ENCODE assay signal across 1 cellular context in the genomic region with DNA sequence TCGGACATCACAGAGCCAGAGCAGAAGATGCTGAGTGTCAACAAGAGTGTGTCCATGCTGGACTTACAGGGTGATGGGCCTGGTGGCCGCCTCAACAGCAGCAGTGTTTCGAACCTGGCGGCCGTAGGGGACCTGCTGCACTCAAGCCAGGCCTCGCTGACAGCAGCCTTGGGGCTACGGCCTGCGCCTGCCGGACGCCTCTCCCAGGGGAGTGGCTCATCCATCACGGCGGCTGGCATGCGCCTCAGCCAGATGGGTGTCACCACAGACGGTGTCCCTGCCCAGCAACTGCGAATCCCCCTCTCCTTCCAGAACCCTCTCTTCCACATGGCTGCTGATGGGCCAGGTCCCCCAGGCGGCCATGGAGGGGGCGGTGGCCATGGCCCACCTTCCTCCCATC.
TF ChIP-seq lines count a peak whose summit lies in the region.

No MANE protein-coding gene starts in this region.

TF ChIP-seq in IMR-90, 13 proteins besides CTCF, POLR2A, EP300 and RAD21:
- no peak for TF ChIP-seq CHD1 (IDR thresholded peaks at IDR 0.05; ENCODE audit: low read depth, low read length)
- TF ChIP-seq, protein P1, sequence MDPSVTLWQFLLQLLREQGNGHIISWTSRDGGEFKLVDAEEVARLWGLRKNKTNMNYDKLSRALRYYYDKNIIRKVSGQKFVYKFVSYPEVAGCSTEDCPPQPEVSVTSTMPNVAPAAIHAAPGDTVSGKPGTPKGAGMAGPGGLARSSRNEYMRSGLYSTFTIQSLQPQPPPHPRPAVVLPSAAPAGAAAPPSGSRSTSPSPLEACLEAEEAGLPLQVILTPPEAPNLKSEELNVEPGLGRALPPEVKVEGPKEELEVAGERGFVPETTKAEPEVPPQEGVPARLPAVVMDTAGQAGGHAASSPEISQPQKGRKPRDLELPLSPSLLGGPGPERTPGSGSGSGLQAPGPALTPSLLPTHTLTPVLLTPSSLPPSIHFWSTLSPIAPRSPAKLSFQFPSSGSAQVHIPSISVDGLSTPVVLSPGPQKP (IDR thresholded peaks at IDR 0.05; ENCODE audit: borderline replicate concordance, low read depth, low read length) = no peak
- TF ChIP-seq MAZ (IDR thresholded peaks at IDR 0.05; ENCODE audit: borderline replicate concordance, low read depth, low read length) = no peak
- TF ChIP-seq RCOR1 (IDR thresholded peaks at IDR 0.05; ENCODE audit: insufficient replicate concordance, low read length) = no peak
TF ChIP-seq in IMR-90: peak in this region for 0.
